Comparison of ENCODE assay signal across 24 cellular contexts in genomic region chr17:67054608-67055007, GRCh38. TPM values are rescaled to one million over a fixed set of nuclear protein-coding genes. Genes with fewer than 3 reads are reported as not detected.
"Had no signal": no experiment of that assay in that cellular context is flagged by ENCODE, and none has a peak within 500 bp of the region (broad histone marks: within the 10 kb centered on the region; RNA-seq: fewer than 3 reads in every experiment).

No MANE protein-coding gene starts in this region.

- DNase-seq: activated effector memory CD4-positive, alpha-beta T cell treated with Interleukin-2 at 50 U/mL for 16 hours; activated naive CD4-positive, alpha-beta T cell treated with anti-CD3 and anti-CD28 coated beads for 36 hours; activated naive CD8-positive, alpha-beta T cell treated with anti-CD3 and anti-CD28 coated beads, Interleukin-2, amount 10 ng/mL, durations not matched to agents 7 days and 5 days; activated T-cell treated with anti-CD3 and anti-CD28 coated beads, Interleukin-2, amount 50 U/mL, for 72 hours; amniotic stem cell; colonic mucosa; dorsolateral prefrontal cortex; esophagus squamous epithelium; ovary; stimulated activated CD4-positive, alpha-beta T cell treated with anti-CD3 and anti-CD28 coated beads, Interleukin-12 subunit alpha, Interleukin-12 subunit beta, amount 100 ng/mL, for 4 hours; stimulated activated CD4-positive, alpha-beta T cell treated with anti-CD3 and anti-CD28 coated beads, Interleukin-4, amount 100 ng/mL, for 4 hours; stimulated activated naive CD8-positive, alpha-beta T cell treated with anti-CD3 and anti-CD28 coated beads, Interleukin-15, Interleukin-2, amounts not matched to agents 100 U/mL and 50 U/mL, for 24 hours; T-helper 9 cell; upper lobe of right lung had no signal

- H3K36me3 Mint-ChIP-seq: activated naive CD8-positive, alpha-beta T cell treated with anti-CD3 and anti-CD28 coated beads, Interleukin-2, amount 10 ng/mL, durations not matched to agents 7 days and 5 days; WTC11 had no signal

- H3K36me3 ChIP-seq: breast epithelium, colonic mucosa, esophagus squamous epithelium, gastroesophageal sphincter, ovary, prostate gland, upper lobe of right lung had no signal

- H3K9me3 Mint-ChIP-seq: activated naive CD8-positive, alpha-beta T cell treated with anti-CD3 and anti-CD28 coated beads, Interleukin-2, amount 10 ng/mL, durations not matched to agents 7 days and 5 days; activated T-cell treated with anti-CD3 and anti-CD28 coated beads, Interleukin-2, amount 50 U/mL, for 72 hours had no signal

- H3K4me1 ChIP-seq: breast epithelium, esophagus squamous epithelium, gastroesophageal sphincter, prostate gland, upper lobe of right lung had no signal

- H3K4me1 Mint-ChIP-seq: activated naive CD8-positive, alpha-beta T cell treated with anti-CD3 and anti-CD28 coated beads, Interleukin-2, amount 10 ng/mL, durations not matched to agents 7 days and 5 days; WTC11 had no signal

- H3K27me3 Mint-ChIP-seq: activated naive CD8-positive, alpha-beta T cell treated with anti-CD3 and anti-CD28 coated beads, Interleukin-2, amount 10 ng/mL, durations not matched to agents 7 days and 5 days; memory B cell had no signal

- H3K27ac Mint-ChIP-seq: activated naive CD4-positive, alpha-beta T cell treated with anti-CD3 and anti-CD28 coated beads for 36 hours; activated naive CD8-positive, alpha-beta T cell treated with anti-CD3 and anti-CD28 coated beads, Interleukin-2, amount 10 ng/mL, durations not matched to agents 7 days and 5 days; activated T-cell treated with anti-CD3 and anti-CD28 coated beads, Interleukin-2, amount 50 U/mL, for 72 hours; memory B cell; WTC11 had no signal

- FAIRE-seq: islet of Langerhans had no signal

- H3K27me3 ChIP-seq: breast epithelium, colonic mucosa, dorsolateral prefrontal cortex, esophagus squamous epithelium, gastroesophageal sphincter, ovary, upper lobe of right lung had no signal

- H3K27ac ChIP-seq: breast epithelium, colonic mucosa, dorsolateral prefrontal cortex, esophagus squamous epithelium, gastroesophageal sphincter, ovary, prostate gland, upper lobe of right lung had no signal

- H3K9me3 ChIP-seq: colonic mucosa, ovary, prostate gland had no signal

- H3K4me3 Mint-ChIP-seq: activated naive CD4-positive, alpha-beta T cell treated with anti-CD3 and anti-CD28 coated beads for 36 hours; activated naive CD8-positive, alpha-beta T cell treated with anti-CD3 and anti-CD28 coated beads, Interleukin-2, amount 10 ng/mL, durations not matched to agents 7 days and 5 days; activated T-cell treated with anti-CD3 and anti-CD28 coated beads, Interleukin-2, amount 50 U/mL, for 72 hours; memory B cell; WTC11 had no signal

- ATAC-seq: activated T-cell treated with anti-CD3 and anti-CD28 coated beads, Interleukin-2, amount 50 U/mL, for 72 hours; gastroesophageal sphincter; stimulated activated naive CD8-positive, alpha-beta T cell treated with anti-CD3 and anti-CD28 coated beads, Interleukin-15, Interleukin-2, amounts not matched to agents 100 U/mL and 50 U/mL, for 24 hours; upper lobe of right lung; WTC11 had no signal

- H3K4me3 ChIP-seq: breast epithelium, colonic mucosa, dorsolateral prefrontal cortex, esophagus squamous epithelium, gastroesophageal sphincter, ovary, prostate gland, upper lobe of right lung had no signal

RNA-seq across cellular contexts. Expression of gene CACNG1, which starts 10.3 kb away (rescaled TPM):
- total RNA-seq: activated naive CD4-positive, alpha-beta T cell treated with anti-CD3 and anti-CD28 coated beads for 36 hours; activated naive CD8-positive, alpha-beta T cell treated with anti-CD3 and anti-CD28 coated beads, Interleukin-2, amount 10 ng/mL, durations not matched to agents 7 days and 5 days; activated T-cell treated with anti-CD3 and anti-CD28 coated beads, Interleukin-2, amount 50 U/mL, for 72 hours; breast epithelium; colonic mucosa; esophagus squamous epithelium; gastroesophageal sphincter; liver; mononuclear cell; subcutaneous adipose tissue; T-helper 1 cell treated with Interleukin-12 subunit alpha and Interleukin-12 subunit beta and Interleukin-4 antibody, amounts not matched to agents 30 ng/mL and 1 ng/mL, for 36 hours; upper lobe of right lung; WTC11 had no signal
- polyA plus RNA-seq: liver, ovary had no signal
